ENCODE assay signal across 12 cellular contexts in the genomic region with DNA sequence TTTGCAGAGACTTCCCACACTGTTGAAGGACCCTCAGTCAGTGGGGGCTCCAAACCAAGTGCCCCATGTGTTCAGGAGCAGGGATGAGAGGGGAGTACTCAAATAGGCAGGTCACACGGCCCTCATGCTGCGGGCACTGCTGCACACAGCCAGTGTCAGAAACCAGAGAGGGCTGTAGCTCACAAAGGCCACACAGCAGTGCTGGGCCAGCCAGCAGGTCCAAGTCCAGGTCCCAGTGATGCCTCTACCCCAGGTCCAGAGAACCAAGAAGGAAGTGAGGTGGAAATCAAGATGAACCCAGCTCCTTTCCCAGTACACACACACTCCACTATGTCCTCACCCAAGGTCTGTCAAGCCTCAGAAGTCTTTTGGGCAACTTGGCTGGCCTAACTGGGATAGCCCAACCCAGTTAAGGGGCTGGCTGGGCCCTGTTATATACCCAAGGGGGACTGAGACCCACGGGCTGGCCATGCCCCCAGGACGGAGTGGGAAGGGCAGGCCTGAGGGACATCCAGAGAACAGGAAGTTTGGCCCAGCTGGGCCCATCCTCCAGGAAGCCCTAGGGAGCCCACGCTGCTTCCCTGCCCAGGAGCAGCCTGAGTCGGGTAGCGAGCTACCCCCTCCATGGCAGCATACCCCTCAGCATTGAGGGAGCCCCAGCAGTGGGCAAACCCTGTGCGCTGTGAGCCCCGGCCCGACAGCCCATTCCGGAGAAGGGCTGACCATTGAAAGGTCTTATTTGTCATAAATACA. TPM values are rescaled to one million over a fixed set of nuclear protein-coding genes. Genes with fewer than 3 reads are reported as not detected.
"Had no signal": no experiment of that assay in that cellular context is flagged by ENCODE, and none has a peak within 500 bp of the region (broad histone marks: within the 10 kb centered on the region; RNA-seq: fewer than 3 reads in every experiment).

No MANE protein-coding gene starts in this region.

- H3K36me3 Mint-ChIP-seq: mesothelial cell of epicardium had no signal

- H3K9me3 Mint-ChIP-seq: activated CD4-positive, alpha-beta T cell treated with anti-CD3 and anti-CD28 coated beads, Interleukin-2, amount 10 ng/mL, durations not matched to agents 7 days and 5 days; mesothelial cell of epicardium; stimulated activated naive CD8-positive, alpha-beta T cell treated with anti-CD3 and anti-CD28 coated beads, Interleukin-15, Interleukin-2, amounts not matched to agents 100 ng/mL and 50 ng/mL, for 24 hours had no signal

- H3K36me3 ChIP-seq: ascending aorta, prostate gland, WERI-Rb-1 had no signal

- H3K27me3 Mint-ChIP-seq: activated CD4-positive, alpha-beta T cell treated with anti-CD3 and anti-CD28 coated beads, Interleukin-2, amount 10 ng/mL, durations not matched to agents 7 days and 5 days; stimulated activated naive CD8-positive, alpha-beta T cell treated with anti-CD3 and anti-CD28 coated beads, Interleukin-15, Interleukin-2, amounts not matched to agents 100 ng/mL and 50 ng/mL, for 24 hours had no signal

- H3K27ac ChIP-seq: ascending aorta, prostate gland, WERI-Rb-1 had no signal

- H3K27me3 ChIP-seq: ascending aorta had no signal

- H3K4me1 Mint-ChIP-seq: activated CD4-positive, alpha-beta T cell treated with anti-CD3 and anti-CD28 coated beads, Interleukin-2, amount 10 ng/mL, durations not matched to agents 7 days and 5 days; mesothelial cell of epicardium had no signal

- H3K4me3 ChIP-seq: ascending aorta, prostate gland had no signal

- H3K4me3 Mint-ChIP-seq: activated CD4-positive, alpha-beta T cell treated with anti-CD3 and anti-CD28 coated beads, Interleukin-2, amount 10 ng/mL, durations not matched to agents 7 days and 5 days; mesothelial cell of epicardium; stimulated activated naive CD8-positive, alpha-beta T cell treated with anti-CD3 and anti-CD28 coated beads, Interleukin-15, Interleukin-2, amounts not matched to agents 100 ng/mL and 50 ng/mL, for 24 hours had no signal

- H3K9me3 ChIP-seq: ascending aorta, prostate gland had no signal

- H3K4me1 ChIP-seq: ascending aorta, prostate gland had no signal

- DNase-seq: activated CD4-positive, alpha-beta T cell treated with anti-CD3 and anti-CD28 coated beads, Interleukin-2, amount 10 ng/mL, durations not matched to agents 7 days and 5 days; activated naive CD4-positive, alpha-beta T cell; activated T-cell treated with anti-CD3 and anti-CD28 coated beads, Interleukin-2, amount 50 U/mL, for 48 hours; foreskin melanocyte; stimulated activated CD4-positive, alpha-beta T cell treated with anti-CD3 and anti-CD28 coated beads, Interleukin-4, amount 100 ng/mL, for 24 hours; T-helper 1 cell; WERI-Rb-1 had no signal

- H3K27ac Mint-ChIP-seq: activated CD4-positive, alpha-beta T cell treated with anti-CD3 and anti-CD28 coated beads, Interleukin-2, amount 10 ng/mL, durations not matched to agents 7 days and 5 days; mesothelial cell of epicardium; stimulated activated naive CD8-positive, alpha-beta T cell treated with anti-CD3 and anti-CD28 coated beads, Interleukin-15, Interleukin-2, amounts not matched to agents 100 ng/mL and 50 ng/mL, for 24 hours had no signal

RNA-seq across cellular contexts. Expression of gene GRID1, which starts 24.3 kb away (rescaled TPM):
- total RNA-seq: activated CD4-positive, alpha-beta T cell treated with anti-CD3 and anti-CD28 coated beads, Interleukin-2, amount 10 ng/mL, durations not matched to agents 7 days and 5 days; endothelial cell of umbilical vein had no signal
